ENCODE assay signal across 20 cellular contexts in the genomic region with DNA sequence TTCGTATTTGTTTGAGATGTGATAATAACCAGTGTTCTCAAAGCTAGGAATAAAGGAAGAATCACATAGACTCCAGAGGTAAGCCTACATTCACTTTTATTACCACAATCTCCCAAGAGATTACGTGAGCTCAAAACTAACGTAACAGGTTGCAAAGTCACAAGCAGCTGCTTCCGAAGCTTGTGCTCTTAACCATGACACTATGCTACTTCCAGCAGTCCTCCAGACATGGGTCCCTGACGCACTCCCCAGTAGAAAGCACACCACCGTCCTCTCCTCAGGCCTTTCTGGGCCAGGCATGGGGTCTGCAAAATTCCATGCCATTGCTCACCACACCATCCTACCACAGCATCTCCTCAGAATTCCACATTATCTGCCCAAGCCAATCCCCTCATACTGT.
DNase-seq lines count a peak whose midpoint lies in the region; ATAC-seq and TF ChIP-seq lines count a peak whose summit lies in the region.
"Had no signal": no experiment of that assay in that cellular context is flagged by ENCODE, and none has a peak within 500 bp of the region (broad histone marks: within the 10 kb centered on the region; RNA-seq: fewer than 3 reads in every experiment).

No MANE protein-coding gene starts in this region.

- H3K4me2 ChIP-seq in SK-N-SH: no peak overlapping the region

- no peak overlapping the region for H2AFZ ChIP-seq in SK-N-SH (ENCODE audit: low read depth)

- peaks cover 21 to 23% of the 10 kb centered on the region in 2 donors for H3K36me3 Mint-ChIP-seq in naive B cell
- H3K36me3 Mint-ChIP-seq: CD4-positive, alpha-beta memory T cell had no signal

- TF ChIP-seq POLR2A in upper lobe of left lung (IDR thresholded peaks at IDR 0.05): no peak

- peaks cover 0 to 4% (median 0%) of the 10 kb centered on the region in 7 donors for H3K9me3 Mint-ChIP-seq in naive B cell

- no peak for TF ChIP-seq EP300 in SK-N-SH (IDR thresholded peaks at IDR 0.05; ENCODE audit: borderline replicate concordance in 1 of 2, low read depth in 1 of 2, low read length in 1 of 2)
- TF ChIP-seq EP300 in upper lobe of left lung (IDR thresholded peaks at IDR 0.05): no peak

- WGBS in SK-N-SH (ENCODE audit: low lambda C conversion rate): 67% methylated on average over 6 of the region's 6 CpGs
- WGBS in upper lobe of left lung, 2 donors: 83 to 87% methylated on average over 6 of the region's 6 CpGs

- no peak for TF ChIP-seq CTCF in WERI-Rb-1 (IDR thresholded peaks at IDR 0.05; ENCODE audit: low read depth, low read length)
- TF ChIP-seq CTCF in SK-N-SH (IDR thresholded peaks at IDR 0.05): no peak
- TF ChIP-seq CTCF in upper lobe of left lung (IDR thresholded peaks at IDR 0.05): no peak

- peaks cover 55 to 88% (median 78%) of the 10 kb centered on the region in 3 donors for H3K4me1 Mint-ChIP-seq in naive B cell
- H3K4me1 Mint-ChIP-seq: CD4-positive, alpha-beta memory T cell had no signal

- H3K27me3 Mint-ChIP-seq in naive B cell: no peaks in the 10 kb centered on the region

- H3K9me3 ChIP-seq in WERI-Rb-1 (ENCODE audit: severe bottlenecking) (no peaks in the 10 kb centered on the region), SK-N-SH (no peaks in the 10 kb centered on the region), upper lobe of left lung (no peaks in the 10 kb centered on the region)

- H3K4me3 ChIP-seq in WERI-Rb-1 (ENCODE audit: low read depth, low read length) (no peak overlapping the region), SK-N-SH (ENCODE audit: low read depth in 2 of 2, low read length in 1 of 2) (no peak overlapping the region), upper lobe of left lung (no peak overlapping the region)

- TF ChIP-seq RAD21 in SK-N-SH (IDR thresholded peaks at IDR 0.05; ENCODE audit: low read length): no peak

- H3K9ac ChIP-seq in SK-N-SH: no peak overlapping the region

- peak overlapping the region; percentile 28 to 79 (median 71) for H3K4me3 Mint-ChIP-seq in naive B cell
- H3K4me3 Mint-ChIP-seq: CD4-positive, alpha-beta memory T cell had no signal

- H4K20me1 ChIP-seq in SK-N-SH (ENCODE audit: insufficient read depth): no peaks in the 10 kb centered on the region

- DNase-seq in NCI-H82 (lab: John Stamatoyannopoulos, UW) (peak; percentile 45), NCI-H82 treated with DMSO at 0.1 percent for 48 hours (lab: John Stamatoyannopoulos, UW; ENCODE audit: unreplicated experiment) (no peak), WERI-Rb-1 (peak; percentile 33), naive B cell (peak; percentile 58), SK-N-SH (no peak), pons (ENCODE audit: low spot score) (no peak), islet precursor cell (no peak), upper lobe of left lung (no peak)
- DNase-seq: CD4-positive, alpha-beta memory T cell; GF-D8; KBM-7; NCI-H1105; NCI-H1694; NCI-H2081 treated with DMSO at 0.1 percent for 48 hours; NCI-H446 treated with DMSO at 0.1 percent for 48 hours; NCI-H69; PC-3; SIG-M5 had no signal

- H3K79me2 ChIP-seq in SK-N-SH (ENCODE audit: insufficient read depth): no peaks in the 10 kb centered on the region

- H3K27ac ChIP-seq in WERI-Rb-1: peak overlapping the region; percentile 38
- H3K27ac ChIP-seq in SK-N-SH (ENCODE audit: low read depth in 2 of 2, low read length in 1 of 2): no peak overlapping the region
- H3K27ac ChIP-seq in upper lobe of left lung: no peak overlapping the region
- H3K27ac ChIP-seq: 22Rv1, RWPE1 had no signal

- POLR2A ChIA-PET in SK-N-SH (lab: Yijun Ruan, JAX): no interaction called here

- peaks cover 0 to 2% of the 10 kb centered on the region in 2 experiments; a peak in 2 of 4 replicates for H3K4me1 ChIP-seq in SK-N-SH (ENCODE audit: control insufficient read depth in 1 of 2, insufficient read depth in 2 of 2, low read depth in 1 of 2, low read length in 1 of 2)
- no peaks in the 10 kb centered on the region for H3K4me1 ChIP-seq in upper lobe of left lung

- H3K9me2 ChIP-seq in SK-N-SH: no peaks in the 10 kb centered on the region

- ATAC-seq in naive B cell (ENCODE audit: low read depth in 2 of 2): peak; percentile 94 to 97
- no peak for ATAC-seq in upper lobe of left lung (ENCODE audit: low FRiP score in 2 of 2)
- ATAC-seq: PC-3 had no signal

- peaks cover 12% of the 10 kb centered on the region for H3K36me3 ChIP-seq in WERI-Rb-1
- H3K36me3 ChIP-seq in SK-N-SH (replicated peaks in 1 of 2; ENCODE audit: control insufficient read depth in 1 of 2, insufficient read depth in 2 of 2, low read length in 1 of 2): no peaks in the 10 kb centered on the region
- H3K36me3 ChIP-seq in upper lobe of left lung: no peaks in the 10 kb centered on the region

- H3K27ac Mint-ChIP-seq in naive B cell: peak overlapping the region; percentile 96 to 99 (median 98)
- H3K27ac Mint-ChIP-seq: CD4-positive, alpha-beta memory T cell had no signal

- no peaks in the 10 kb centered on the region for H3F3A ChIP-seq in SK-N-SH (replicated peaks; ENCODE audit: insufficient read depth)

- H3K27me3 ChIP-seq in WERI-Rb-1 (ENCODE audit: insufficient read depth, low read depth, severe bottlenecking) (no peaks in the 10 kb centered on the region), SK-N-SH (ENCODE audit: insufficient read depth) (no peaks in the 10 kb centered on the region; the same call in 1 of the 2 replicates), upper lobe of left lung (no peaks in the 10 kb centered on the region)

- CTCF ChIA-PET in SK-N-SH (lab: Yijun Ruan, JAX): interaction anchor here (0.7 kb wide), 1 partner anchor 9 kb away, joined by 3 read pairs; no protein-coding TSS in a partner anchor

TF ChIP-seq in SK-N-SH, 30 proteins besides CTCF, POLR2A, EP300 and RAD21:
- no peak for TF ChIP-seq RFX5 (IDR thresholded peaks at IDR 0.05; ENCODE audit: low read length)
- no peak for TF ChIP-seq GATA2 (CRISPR knock-in tag; IDR thresholded peaks at IDR 0.05)
- TF ChIP-seq TCF12 (IDR thresholded peaks at IDR 0.05): no peak
- no peak for TF ChIP-seq ELF1 (IDR thresholded peaks at IDR 0.05)
- TF ChIP-seq SMC3 (IDR thresholded peaks at IDR 0.05; ENCODE audit: low read depth, low read length): no peak
- TF ChIP-seq, protein P1, sequence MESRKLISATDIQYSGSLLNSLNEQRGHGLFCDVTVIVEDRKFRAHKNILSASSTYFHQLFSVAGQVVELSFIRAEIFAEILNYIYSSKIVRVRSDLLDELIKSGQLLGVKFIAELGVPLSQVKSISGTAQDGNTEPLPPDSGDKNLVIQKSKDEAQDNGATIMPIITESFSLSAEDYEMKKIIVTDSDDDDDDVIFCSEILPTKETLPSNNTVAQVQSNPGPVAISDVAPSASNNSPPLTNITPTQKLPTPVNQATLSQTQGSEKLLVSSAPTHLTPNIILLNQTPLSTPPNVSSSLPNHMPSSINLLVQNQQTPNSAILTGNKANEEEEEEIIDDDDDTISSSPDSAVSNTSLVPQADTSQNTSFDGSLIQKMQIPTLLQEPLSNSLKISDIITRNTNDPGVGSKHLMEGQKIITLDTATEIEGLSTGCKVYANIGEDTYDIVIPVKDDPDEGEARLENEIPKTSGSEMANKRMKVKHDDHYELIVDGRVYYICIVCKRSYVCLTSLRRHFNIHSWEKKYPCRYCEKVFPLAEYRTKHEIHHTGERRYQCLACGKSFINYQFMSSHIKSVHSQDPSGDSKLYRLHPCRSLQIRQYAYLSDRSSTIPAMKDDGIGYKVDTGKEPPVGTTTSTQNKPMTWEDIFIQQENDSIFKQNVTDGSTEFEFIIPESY (IDR thresholded peaks at IDR 0.05; ENCODE audit: borderline replicate concordance, low read depth): no peak
- no peak for TF ChIP-seq FOXJ3 (CRISPR knock-in tag; IDR thresholded peaks at IDR 0.05)
- TF ChIP-seq CHD2 (IDR thresholded peaks at IDR 0.05; ENCODE audit: low read length, partially characterized antibody): no peak
- no peak for TF ChIP-seq POLR2AphosphoS5 (IDR thresholded peaks at IDR 0.05; ENCODE audit: low read depth, low read length)
- no peak for TF ChIP-seq JUND (IDR thresholded peaks at IDR 0.05)
TF ChIP-seq in SK-N-SH: peak in this region for 0.

Comparison
In these comparisons a context has a peak if more than half of its experiments do, and no peak if none do; other contexts are left out.
1. DNase-seq: peak in NCI-H82 (single experiment), WERI-Rb-1 (single experiment) and naive B cell (single experiment); none in NCI-H82 treated with DMSO at 0.1 percent for 48 hours (single experiment), SK-N-SH (single experiment), pons (single experiment), islet precursor cell (single experiment) and upper lobe of left lung (0 of 2).
2. ATAC-seq: peak in naive B cell (2 of 2); none in upper lobe of left lung (0 of 2).